ENCODE assay signal across 8 cellular contexts in genomic region chr12:49069507-49070346, GRCh38. TPM values are rescaled to one million over a fixed set of nuclear protein-coding genes. Genes with fewer than 3 reads are reported as not detected.
A peak's percentile ranks its signal among the peaks of the same experiment; 100 is the strongest.
DNase-seq lines count a peak whose midpoint lies in the region; ATAC-seq and TF ChIP-seq lines count a peak whose summit lies in the region.

Gene RHEBL1 (minus strand): TSS chr12:49069979. CDS start chr12:49069785, 194 bp downstream.

- under 1% methylated on average over 60 of the region's 60 CpGs for WGBS in liver

- H3K36me3 Mint-ChIP-seq in activated CD4-positive, alpha-beta T cell treated with anti-CD3 and anti-CD28 coated beads, Interleukin-2, amount 10 ng/mL, durations not matched to agents 24 days and 14 days (ENCODE audit: low read depth) = peaks cover 12% of the 10 kb centered on the region

- no peaks in the 10 kb centered on the region for H3K9me3 ChIP-seq in liver (ENCODE audit: control insufficient read depth in 4 of 4, low read length in 3 of 4)

- no peaks in the 10 kb centered on the region for H3K9me3 Mint-ChIP-seq in activated CD4-positive, alpha-beta T cell treated with anti-CD3 and anti-CD28 coated beads, Interleukin-2, amount 10 ng/mL, durations not matched to agents 24 days and 14 days

- TF ChIP-seq RAD21 in liver (IDR thresholded peaks at IDR 0.05) = no peak

- DNase-seq in CD1c-positive myeloid dendritic cell (ENCODE audit: extremely low spot score) (peak; percentile 99), NCI-H526 treated with DMSO at 0.1 percent for 48 hours (lab: John Stamatoyannopoulos, UW) (peak; percentile 93), cortex of kidney (lab: John Stamatoyannopoulos, UW) (peak; percentile 47)
- peak; percentile 100 for DNase-seq in activated CD4-positive, alpha-beta T cell treated with anti-CD3 and anti-CD28 coated beads, Interleukin-2, amount 10 ng/mL, durations not matched to agents 24 days and 14 days
- peak; percentile 99 for DNase-seq in stimulated activated CD4-positive, alpha-beta T cell treated with anti-CD3 and anti-CD28 coated beads, Interleukin-4, amount 100 ng/mL, for 24 hours

- no peaks in the 10 kb centered on the region for H3K27me3 ChIP-seq in liver (ENCODE audit: control insufficient read depth in 4 of 4, insufficient read depth in 4 of 4, low read length in 3 of 4)

- H3K4me1 ChIP-seq in liver (ENCODE audit: control insufficient read depth in 4 of 4, insufficient read depth in 4 of 4, low read length in 3 of 4) = peaks cover 1 to 18% (median 13%) of the 10 kb centered on the region in 4 donors

- no peaks in the 10 kb centered on the region for H3K27me3 Mint-ChIP-seq in activated CD4-positive, alpha-beta T cell treated with anti-CD3 and anti-CD28 coated beads, Interleukin-2, amount 10 ng/mL, durations not matched to agents 24 days and 14 days

- no peaks in the 10 kb centered on the region for H3K36me3 ChIP-seq in liver (ENCODE audit: control insufficient read depth in 4 of 4, insufficient read depth in 3 of 4, low read depth in 1 of 4, low read length in 3 of 4)

- peak; percentile 97 for ATAC-seq in GM19372 (IDR thresholded peaks at IDR 0.05; ENCODE audit: low read depth, unreplicated experiment)
- ATAC-seq in HG03521 (IDR thresholded peaks at IDR 0.05; ENCODE audit: unreplicated experiment) = peak; percentile 97

- intact Hi-C loops in activated CD4-positive, alpha-beta T cell treated with anti-CD3 and anti-CD28 coated beads, Interleukin-2, amount 10 ng/mL, durations not matched to agents 24 days and 14 days (cut with micrococcal nuclease) = loop anchor here (1.0 to 2.0 kb wide), 3 partner anchors 8 to 61 kb away; partner anchors contain the start of gene LMBR1L

- peak within 1 kb of the TSS; percentile 87 for H3K27ac Mint-ChIP-seq in activated CD4-positive, alpha-beta T cell treated with anti-CD3 and anti-CD28 coated beads, Interleukin-2, amount 10 ng/mL, durations not matched to agents 24 days and 14 days

- H3K27ac ChIP-seq in liver (ENCODE audit: low read depth in 1 of 2, low read length in 2 of 2) = peak within 1 kb of the TSS; percentile 44 to 71

- H3K4me3 Mint-ChIP-seq in activated CD4-positive, alpha-beta T cell treated with anti-CD3 and anti-CD28 coated beads, Interleukin-2, amount 10 ng/mL, durations not matched to agents 24 days and 14 days = peak within 1 kb of the TSS; percentile 94

- H3K9ac ChIP-seq in liver (ENCODE audit: low read depth in 1 of 2, low read length in 2 of 2) = peak within 1 kb of the TSS; percentile 30 to 52

- H3K4me1 Mint-ChIP-seq in activated CD4-positive, alpha-beta T cell treated with anti-CD3 and anti-CD28 coated beads, Interleukin-2, amount 10 ng/mL, durations not matched to agents 24 days and 14 days = peaks cover 25% of the 10 kb centered on the region

- TF ChIP-seq CTCF in liver (IDR thresholded peaks at IDR 0.05; ENCODE audit: low read depth, low read length, missing input control) = no peak

- peak within 1 kb of the TSS; percentile 73 to 92 (median 78) for H3K4me3 ChIP-seq in liver (ENCODE audit: low read depth in 1 of 3, low read length in 3 of 3)

TF ChIP-seq in liver, 16 proteins besides CTCF, POLR2A, EP300 and RAD21:
- TF ChIP-seq EGR1 (IDR thresholded peaks at IDR 0.05; ENCODE audit: low read depth in 2 of 2) (peak in 1 of 2 donors; percentile 10), MAX (IDR thresholded peaks at IDR 0.05) (peak; percentile 65), NR2F2 (IDR thresholded peaks at IDR 0.05) (no peak), ATF3 (IDR thresholded peaks at IDR 0.05) (no peak), YY1 (IDR thresholded peaks at IDR 0.05) (peak; percentile 67), SP1 (IDR thresholded peaks at IDR 0.05) (peak; percentile 62), TAF1 (conservative IDR thresholded peaks at IDR 0.05) (no peak), GABPA (IDR thresholded peaks at IDR 0.05 in 1 of 2, conservative IDR thresholded peaks at IDR 0.05 in 1 of 2) (peak in 1 of 2 donors; percentile 58), FOXA1 (IDR thresholded peaks at IDR 0.05) (no peak), HNF4G (IDR thresholded peaks at IDR 0.05) (no peak), JUND (IDR thresholded peaks at IDR 0.05) (peak in 1 of 2 donors; percentile 53), HNF4A (conservative IDR thresholded peaks at IDR 0.05) (peak in 1 of 2 donors; percentile 4), FOXA2 (IDR thresholded peaks at IDR 0.05) (no peak), RXRA (IDR thresholded peaks at IDR 0.05) (peak; percentile 5 to 10)
- TF ChIP-seq, protein P1, sequence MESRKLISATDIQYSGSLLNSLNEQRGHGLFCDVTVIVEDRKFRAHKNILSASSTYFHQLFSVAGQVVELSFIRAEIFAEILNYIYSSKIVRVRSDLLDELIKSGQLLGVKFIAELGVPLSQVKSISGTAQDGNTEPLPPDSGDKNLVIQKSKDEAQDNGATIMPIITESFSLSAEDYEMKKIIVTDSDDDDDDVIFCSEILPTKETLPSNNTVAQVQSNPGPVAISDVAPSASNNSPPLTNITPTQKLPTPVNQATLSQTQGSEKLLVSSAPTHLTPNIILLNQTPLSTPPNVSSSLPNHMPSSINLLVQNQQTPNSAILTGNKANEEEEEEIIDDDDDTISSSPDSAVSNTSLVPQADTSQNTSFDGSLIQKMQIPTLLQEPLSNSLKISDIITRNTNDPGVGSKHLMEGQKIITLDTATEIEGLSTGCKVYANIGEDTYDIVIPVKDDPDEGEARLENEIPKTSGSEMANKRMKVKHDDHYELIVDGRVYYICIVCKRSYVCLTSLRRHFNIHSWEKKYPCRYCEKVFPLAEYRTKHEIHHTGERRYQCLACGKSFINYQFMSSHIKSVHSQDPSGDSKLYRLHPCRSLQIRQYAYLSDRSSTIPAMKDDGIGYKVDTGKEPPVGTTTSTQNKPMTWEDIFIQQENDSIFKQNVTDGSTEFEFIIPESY (IDR thresholded peaks at IDR 0.05) = no peak
- TF ChIP-seq, protein P2, sequence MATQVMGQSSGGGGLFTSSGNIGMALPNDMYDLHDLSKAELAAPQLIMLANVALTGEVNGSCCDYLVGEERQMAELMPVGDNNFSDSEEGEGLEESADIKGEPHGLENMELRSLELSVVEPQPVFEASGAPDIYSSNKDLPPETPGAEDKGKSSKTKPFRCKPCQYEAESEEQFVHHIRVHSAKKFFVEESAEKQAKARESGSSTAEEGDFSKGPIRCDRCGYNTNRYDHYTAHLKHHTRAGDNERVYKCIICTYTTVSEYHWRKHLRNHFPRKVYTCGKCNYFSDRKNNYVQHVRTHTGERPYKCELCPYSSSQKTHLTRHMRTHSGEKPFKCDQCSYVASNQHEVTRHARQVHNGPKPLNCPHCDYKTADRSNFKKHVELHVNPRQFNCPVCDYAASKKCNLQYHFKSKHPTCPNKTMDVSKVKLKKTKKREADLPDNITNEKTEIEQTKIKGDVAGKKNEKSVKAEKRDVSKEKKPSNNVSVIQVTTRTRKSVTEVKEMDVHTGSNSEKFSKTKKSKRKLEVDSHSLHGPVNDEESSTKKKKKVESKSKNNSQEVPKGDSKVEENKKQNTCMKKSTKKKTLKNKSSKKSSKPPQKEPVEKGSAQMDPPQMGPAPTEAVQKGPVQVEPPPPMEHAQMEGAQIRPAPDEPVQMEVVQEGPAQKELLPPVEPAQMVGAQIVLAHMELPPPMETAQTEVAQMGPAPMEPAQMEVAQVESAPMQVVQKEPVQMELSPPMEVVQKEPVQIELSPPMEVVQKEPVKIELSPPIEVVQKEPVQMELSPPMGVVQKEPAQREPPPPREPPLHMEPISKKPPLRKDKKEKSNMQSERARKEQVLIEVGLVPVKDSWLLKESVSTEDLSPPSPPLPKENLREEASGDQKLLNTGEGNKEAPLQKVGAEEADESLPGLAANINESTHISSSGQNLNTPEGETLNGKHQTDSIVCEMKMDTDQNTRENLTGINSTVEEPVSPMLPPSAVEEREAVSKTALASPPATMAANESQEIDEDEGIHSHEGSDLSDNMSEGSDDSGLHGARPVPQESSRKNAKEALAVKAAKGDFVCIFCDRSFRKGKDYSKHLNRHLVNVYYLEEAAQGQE (IDR thresholded peaks at IDR 0.05) = peak; percentile 17

RNA-seq across cellular contexts. Expression of gene RHEBL1, which starts in this region (rescaled TPM):
- 10.9 and 11.8 TPM in 2 replicates for total RNA-seq in activated CD4-positive, alpha-beta T cell treated with anti-CD3 and anti-CD28 coated beads, Interleukin-2, amount 10 ng/mL, durations not matched to agents 24 days and 14 days
- total RNA-seq in liver = 1 to 10 TPM in 1 of 2 donors, not detected in 1; 1.2 TPM
- polyA plus RNA-seq in liver = under 1 TPM; 0.29 to 0.36 TPM

Comparison
In these comparisons a context has a peak if more than half of its experiments do, and no peak if none do; other contexts are left out.
1. Peak in every context shown above with its lines: DNase-seq, ATAC-seq, H3K4me3 ChIP-seq and H3K27ac ChIP-seq.
2. DNase-seq: peak in every context shown above with its lines; median percentile 100 in activated CD4-positive, alpha-beta T cell treated with anti-CD3 and anti-CD28 coated beads, Interleukin-2, amount 10 ng/mL, durations not matched to agents 24 days and 14 days; 99 in CD1c-positive myeloid dendritic cell; 99 in stimulated activated CD4-positive, alpha-beta T cell treated with anti-CD3 and anti-CD28 coated beads, Interleukin-4, amount 100 ng/mL, for 24 hours; 93 in NCI-H526 treated with DMSO at 0.1 percent for 48 hours; 47 in cortex of kidney.